1 cellular context compared by ENCODE assay signal in the genomic region with DNA sequence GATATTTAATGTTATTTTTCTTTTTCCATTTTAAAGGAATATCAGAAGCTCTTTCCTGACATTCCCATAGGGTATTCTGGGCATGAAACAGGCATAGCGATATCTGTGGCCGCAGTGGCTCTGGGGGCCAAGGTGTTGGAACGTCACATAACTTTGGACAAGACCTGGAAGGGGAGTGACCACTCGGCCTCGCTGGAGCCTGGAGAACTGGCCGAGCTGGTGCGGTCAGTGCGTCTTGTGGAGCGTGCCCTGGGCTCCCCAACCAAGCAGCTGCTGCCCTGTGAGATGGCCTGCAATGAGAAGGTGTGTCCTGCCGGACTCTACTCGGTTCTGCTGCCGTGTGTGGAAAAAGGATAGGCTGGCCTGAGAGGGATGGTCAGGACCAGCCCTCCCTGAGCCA.
TF ChIP-seq lines count a peak whose summit lies in the region.

No MANE protein-coding gene starts in this region.

TF ChIP-seq in IMR-90, 13 proteins besides CTCF, POLR2A, EP300 and RAD21:
- TF ChIP-seq FOS (IDR thresholded peaks at IDR 0.05; ENCODE audit: low read depth, low read length) = no peak
